9 cellular contexts compared by ENCODE assay signal in genomic region chr3:187919018-187919417, GRCh38.
DNase-seq lines count a peak whose midpoint lies in the region; ATAC-seq and TF ChIP-seq lines count a peak whose summit lies in the region.
"Had no signal": no experiment of that assay in that cellular context is flagged by ENCODE, and none has a peak within 500 bp of the region (broad histone marks: within the 10 kb centered on the region; RNA-seq: fewer than 3 reads in every experiment).

No MANE protein-coding gene starts in this region.

- ATAC-seq in HG03520 (IDR thresholded peaks at IDR 0.05; ENCODE audit: unreplicated experiment), result peak; percentile 88
- ATAC-seq: A549 had no signal

- H3K4me3 ChIP-seq in neutrophil (ENCODE audit: low read depth in 1 of 2, low read length in 1 of 2) (peak overlapping the region in 1 of 2 experiments; percentile 28), ascending aorta (no peak overlapping the region), stomach (no peak overlapping the region)
- H3K4me3 ChIP-seq: A549 had no signal

- peak; percentile 71 for DNase-seq in SIG-M5 treated with dmso at 0.1 percent for 504 hours (lab: John Stamatoyannopoulos, UW; ENCODE audit: unreplicated experiment)
- DNase-seq in SIG-M5 (lab: John Stamatoyannopoulos, UW), result no peak
- peak; percentile 33 to 53 for DNase-seq in activated CD8-positive, alpha-beta memory T cell treated with anti-CD3 and anti-CD28 coated beads for 4 hours (ENCODE audit: low read depth in 2 of 2)
- DNase-seq in ascending aorta (ENCODE audit: low spot score in 2 of 2), result no peak
- no peak for DNase-seq in stomach
- DNase-seq in NCI-H2107 treated with DMSO at 0.1 percent for 48 hours (lab: John Stamatoyannopoulos, UW; ENCODE audit: unreplicated experiment), result no peak

- H3K27ac ChIP-seq in neutrophil (peak overlapping the region; percentile 88), ascending aorta (no peak overlapping the region), stomach (peak overlapping the region in 2 of 5 donors; percentile 16 to 49)

- no peak for TF ChIP-seq CTCF in neutrophil (IDR thresholded peaks at IDR 0.05)
- TF ChIP-seq CTCF in ascending aorta (IDR thresholded peaks at IDR 0.05), result no peak
- no peak for TF ChIP-seq CTCF in stomach (IDR thresholded peaks at IDR 0.05)

- intact Hi-C loops in ascending aorta (cut with DNase I), result no loop called here
- intact Hi-C loops in stomach (cut with DNase I; ENCODE audit: low total_unique reads), result no loop called here

- H3K36me3 ChIP-seq in neutrophil (no peaks in the 10 kb centered on the region), ascending aorta (no peaks in the 10 kb centered on the region), stomach (no peaks in the 10 kb centered on the region)

- TF ChIP-seq EP300 in stomach (IDR thresholded peaks at IDR 0.05), result no peak

- H3K9me3 ChIP-seq in neutrophil, result no peaks in the 10 kb centered on the region
- H3K9me3 ChIP-seq in ascending aorta, result no peaks in the 10 kb centered on the region
- peaks cover 0 to under 1% (median 0%) of the 10 kb centered on the region in 4 donors for H3K9me3 ChIP-seq in stomach

- H3K4me1 ChIP-seq in neutrophil (ENCODE audit: control insufficient read depth in 1 of 2, insufficient read depth in 1 of 2, low read depth in 1 of 2, low read length in 1 of 2) (peaks cover 61 to 66% of the 10 kb centered on the region in 2 experiments), ascending aorta (no peaks in the 10 kb centered on the region), stomach (peaks cover 12 to 60% (median 22%) of the 10 kb centered on the region in 4 donors)

- H3K27me3 ChIP-seq in neutrophil (no peaks in the 10 kb centered on the region), ascending aorta (no peaks in the 10 kb centered on the region), stomach (no peaks in the 10 kb centered on the region)

- WGBS in stomach, 5 donors, result 72 to 78% (median 74%) methylated on average over 6 of the region's 6 CpGs

- no peak for TF ChIP-seq POLR2A in stomach (IDR thresholded peaks at IDR 0.05)

Comparison
In these comparisons a context has a peak if more than half of its experiments do, and no peak if none do; other contexts are left out.
1. DNase-seq: peak in SIG-M5 treated with dmso at 0.1 percent for 504 hours (single experiment) and activated CD8-positive, alpha-beta memory T cell treated with anti-CD3 and anti-CD28 coated beads for 4 hours (2 of 2); none in SIG-M5 (single experiment), ascending aorta (0 of 2), stomach (single experiment) and NCI-H2107 treated with DMSO at 0.1 percent for 48 hours (single experiment).